Comparison of ENCODE assay signal across 23 cellular contexts in genomic region chr1:170534626-170535147, GRCh38.
"Had no signal": no experiment of that assay in that cellular context is flagged by ENCODE, and none has a peak within 500 bp of the region (broad histone marks: within the 10 kb centered on the region; RNA-seq: fewer than 3 reads in every experiment).

No MANE protein-coding gene starts in this region.

- H3K4me3 ChIP-seq: SK-N-MC had no signal

- ATAC-seq: activated naive CD4-positive, alpha-beta T cell treated with anti-CD3 and anti-CD28 coated beads, Interleukin-2, amount 50 U/mL, for 72 hours; Right ventricle myocardium inferior; T-cell had no signal

- DNase-seq: activated CD4-positive, alpha-beta memory T cell treated with anti-CD3 and anti-CD28 coated beads for 36 hours; activated CD4-positive, alpha-beta T cell treated with anti-CD3 and anti-CD28 coated beads, Interleukin-2, amount 10 ng/mL, durations not matched to agents 7 days and 5 days; activated CD4-positive, CD25-positive, alpha-beta regulatory T cell; activated CD8-positive, alpha-beta memory T cell treated with anti-CD3 and anti-CD28 coated beads for 24 hours; activated T-cell treated with anti-CD3 and anti-CD28 coated beads, Interleukin-2, amount 50 U/mL, for 48 hours; brain microvascular endothelial cell; cerebellar nuclear complex; Kasumi-1; KBM-7; NCI-H1092; NCI-H1417; NCI-H1930; NCI-H2171; NCI-H2227 treated with DMSO at 0.1 percent for 48 hours; NCI-H446 treated with DMSO at 0.1 percent for 48 hours; NCI-H526; NCI-H82; T-cell had no signal

- H3K27ac Mint-ChIP-seq: activated CD4-positive, alpha-beta memory T cell treated with anti-CD3 and anti-CD28 coated beads for 36 hours; activated CD4-positive, alpha-beta T cell treated with anti-CD3 and anti-CD28 coated beads, Interleukin-2, amount 10 ng/mL, durations not matched to agents 7 days and 5 days; activated naive CD4-positive, alpha-beta T cell treated with anti-CD3 and anti-CD28 coated beads, Interleukin-2, amount 50 U/mL, for 72 hours; activated T-helper 2 cell treated with anti-CD3 and anti-CD28 coated beads, Interferon-gamma antibody, Interleukin-2, Interleukin-4, amounts not matched to agents 10 μg/mL and 5 μg/mL and 100 μg/mL, durations not matched to agents 14 hours and 24 hours and 36 hours; T-cell had no signal

- H3K9me3 Mint-ChIP-seq: activated CD4-positive, alpha-beta memory T cell treated with anti-CD3 and anti-CD28 coated beads for 36 hours; activated CD4-positive, alpha-beta T cell treated with anti-CD3 and anti-CD28 coated beads, Interleukin-2, amount 10 ng/mL, durations not matched to agents 7 days and 5 days; activated naive CD4-positive, alpha-beta T cell treated with anti-CD3 and anti-CD28 coated beads, Interleukin-2, amount 50 U/mL, for 72 hours; activated T-helper 2 cell treated with anti-CD3 and anti-CD28 coated beads, Interferon-gamma antibody, Interleukin-2, Interleukin-4, amounts not matched to agents 10 μg/mL and 5 μg/mL and 100 μg/mL, durations not matched to agents 14 hours and 24 hours and 36 hours; T-cell had no signal

- H3K27me3 Mint-ChIP-seq: activated CD4-positive, alpha-beta memory T cell treated with anti-CD3 and anti-CD28 coated beads for 36 hours; T-cell had no signal

- H3K27me3 ChIP-seq: brain microvascular endothelial cell had no signal

- H3K4me3 Mint-ChIP-seq: activated CD4-positive, alpha-beta memory T cell treated with anti-CD3 and anti-CD28 coated beads for 36 hours; activated CD4-positive, alpha-beta T cell treated with anti-CD3 and anti-CD28 coated beads, Interleukin-2, amount 10 ng/mL, durations not matched to agents 7 days and 5 days; T-cell had no signal

- H3K27ac ChIP-seq: brain microvascular endothelial cell, SK-N-MC, VCaP had no signal
